In the genomic region with DNA sequence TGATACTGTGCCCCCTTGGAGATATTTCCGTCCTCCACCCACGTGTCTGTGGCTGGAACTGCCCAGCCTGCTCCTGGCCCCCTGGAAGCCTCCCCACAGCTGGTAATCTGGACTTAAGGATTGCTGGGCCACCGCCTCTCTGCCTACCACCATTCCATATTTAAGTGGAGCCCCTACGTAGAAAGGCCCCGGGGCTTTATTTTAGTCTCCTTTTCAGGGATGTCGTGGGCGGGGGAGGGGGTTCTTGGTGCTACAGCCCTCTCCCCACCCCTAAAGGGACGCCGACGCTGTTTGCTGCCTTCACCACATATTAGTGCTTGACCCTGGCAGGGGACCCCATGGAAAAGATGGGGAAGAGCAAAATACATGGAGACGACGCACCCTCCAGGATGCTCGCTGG, we compare ENCODE assay signal across 1 cellular context.
TF ChIP-seq lines count a peak whose summit lies in the region.

No MANE protein-coding gene starts in this region.

TF ChIP-seq in HepG2, 621 proteins besides CTCF, POLR2A, EP300 and RAD21:
- peak; percentile 5; the same call in 1 of the 2 replicates for TF ChIP-seq TMF1 (CRISPR knock-in tag; IDR thresholded peaks at IDR 0.05; ENCODE audit: low read depth)
- TF ChIP-seq NFRKB (IDR thresholded peaks at IDR 0.05): no peak
